In the genomic region with DNA sequence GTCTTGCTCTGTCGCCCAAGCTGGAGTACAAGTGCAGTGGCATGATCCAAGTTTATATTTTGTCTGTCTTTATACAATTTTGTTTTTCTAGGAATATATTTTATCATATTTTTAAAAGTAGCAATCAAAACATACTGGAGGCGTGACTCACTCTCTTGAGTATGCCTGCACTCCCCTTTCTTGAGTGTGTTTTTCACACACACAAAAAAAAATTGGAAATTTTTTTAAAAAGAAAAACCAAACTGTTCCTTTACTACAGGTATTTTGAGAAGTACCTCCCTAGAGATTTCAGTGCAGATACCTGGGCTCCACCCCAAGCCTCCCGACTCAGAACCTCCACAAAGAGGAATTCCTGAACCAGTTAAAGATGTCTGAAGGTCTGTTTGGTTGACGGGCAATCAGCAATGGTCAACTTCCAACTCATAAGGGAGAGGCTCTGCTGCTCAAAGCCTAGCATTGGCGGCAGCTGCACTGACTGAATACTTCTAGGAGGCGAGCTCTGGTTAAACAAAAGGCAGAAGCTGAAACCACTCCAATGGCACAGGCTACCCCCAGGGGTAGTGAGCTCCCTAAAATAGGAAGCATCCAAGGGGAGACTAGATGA, we compare ENCODE assay signal across 1 cellular context.
TF ChIP-seq lines count a peak whose summit lies in the region.

No MANE protein-coding gene starts in this region.

TF ChIP-seq in K562, 482 proteins besides CTCF, POLR2A, EP300 and RAD21:
- TF ChIP-seq RBM25 (IDR thresholded peaks at IDR 0.05; ENCODE audit: low read depth, low read length, severe bottlenecking) (peak; percentile 38), SLC30A9 (CRISPR knock-in tag; IDR thresholded peaks at IDR 0.05) (no peak), FOSL1 (tag; conservative IDR thresholded peaks at IDR 0.05) (no peak)
